8 cellular contexts compared by ENCODE assay signal in genomic region chr15:54082836-54083492, GRCh38.
DNase-seq lines count a peak whose midpoint lies in the region; ATAC-seq and TF ChIP-seq lines count a peak whose summit lies in the region.

No MANE protein-coding gene starts in this region.

- H3K36me3 Mint-ChIP-seq in Caco-2 (ENCODE audit: insufficient read depth, unreplicated experiment): no peaks in the 10 kb centered on the region
- no peaks in the 10 kb centered on the region for H3K36me3 Mint-ChIP-seq in CD8-positive, alpha-beta memory T cell

- no peak overlapping the region for H3K4me3 Mint-ChIP-seq in Caco-2 (ENCODE audit: unreplicated experiment)
- no peak overlapping the region for H3K4me3 Mint-ChIP-seq in CD8-positive, alpha-beta memory T cell

- no peak overlapping the region for H3K27ac ChIP-seq in RWPE1
- H3K27ac ChIP-seq in iPS DF 6.9 (ENCODE audit: low read length): no peak overlapping the region
- no peak overlapping the region for H3K27ac ChIP-seq in aorta (ENCODE audit: low read depth in 1 of 2, low read length in 2 of 2)
- H3K27ac ChIP-seq in CD8-positive, alpha-beta memory T cell (ENCODE audit: low read depth, low read length): no peak overlapping the region

- H3K27me3 ChIP-seq in Caco-2 (replicated peaks; ENCODE audit: control insufficient read depth, insufficient read depth, low read length) (no peaks in the 10 kb centered on the region), iPS DF 6.9 (ENCODE audit: control insufficient read depth, insufficient read depth, low read length) (no peaks in the 10 kb centered on the region), aorta (ENCODE audit: control insufficient read depth in 1 of 2, insufficient read depth in 2 of 2, low read length in 1 of 2) (no peaks in the 10 kb centered on the region)
- no peaks in the 10 kb centered on the region for H3K27me3 ChIP-seq in CD8-positive, alpha-beta memory T cell (ENCODE audit: insufficient read depth, low read length, poor library complexity, severe bottlenecking)

- intact Hi-C loops in Caco-2 (cut with micrococcal nuclease; ENCODE audit: unreplicated experiment) (no loop called here), aorta (cut with DNase I) (loop anchor here in 1 of 2 donors (10.0 kb wide), 2 partner anchors 1032 to 1082 kb away; no protein-coding TSS in a partner anchor)

- H3K4me1 Mint-ChIP-seq in Caco-2 (ENCODE audit: low read depth, unreplicated experiment): no peaks in the 10 kb centered on the region
- H3K4me1 Mint-ChIP-seq in CD8-positive, alpha-beta memory T cell: no peaks in the 10 kb centered on the region

- H3K27ac Mint-ChIP-seq in Caco-2 (ENCODE audit: unreplicated experiment): no peak overlapping the region
- no peak overlapping the region for H3K27ac Mint-ChIP-seq in CD8-positive, alpha-beta memory T cell

- H3K4me3 ChIP-seq in Caco-2 (ENCODE audit: low read depth, low read length): no peak overlapping the region
- no peak overlapping the region for H3K4me3 ChIP-seq in iPS DF 6.9 (ENCODE audit: low read length)
- no peak overlapping the region for H3K4me3 ChIP-seq in aorta (ENCODE audit: low read length in 2 of 2)
- no peak overlapping the region for H3K4me3 ChIP-seq in CD8-positive, alpha-beta memory T cell (ENCODE audit: low read length)

- H3K36me3 ChIP-seq in Caco-2 (ENCODE audit: control insufficient read depth, insufficient read depth, low read length) (no peaks in the 10 kb centered on the region), iPS DF 6.9 (ENCODE audit: control insufficient read depth, insufficient read depth, low read length) (no peaks in the 10 kb centered on the region), aorta (ENCODE audit: control insufficient read depth in 1 of 2, insufficient read depth in 2 of 2, low read length in 1 of 2) (no peaks in the 10 kb centered on the region)
- H3K36me3 ChIP-seq in CD8-positive, alpha-beta memory T cell (ENCODE audit: insufficient read depth, low read length): no peaks in the 10 kb centered on the region

- CTCF ChIA-PET in Caco-2 (lab: Charles Lee) (no interaction called here), RWPE1 (lab: Yijun Ruan, JAX) (interaction anchor here (0.6 to 0.7 kb wide), 3 partner anchors 16 to 410 kb away, joined by 3 to 4 read pairs (median 3); no protein-coding TSS in a partner anchor)
- CTCF ChIA-PET in CD8-positive, alpha-beta memory T cell (lab: Charles Lee): no interaction called here

- no TSS peak for BruUV-seq in Caco-2 (replicated peaks; lab: Mats Ljungman, UMichigan)

- H3K9me3 ChIP-seq in Caco-2 (no peaks in the 10 kb centered on the region), iPS DF 6.9 (ENCODE audit: control insufficient read depth, insufficient read depth, low read length) (no peaks in the 10 kb centered on the region), aorta (ENCODE audit: control insufficient read depth, low read length) (no peaks in the 10 kb centered on the region)
- H3K9me3 ChIP-seq in CD8-positive, alpha-beta memory T cell (ENCODE audit: low read length): no peaks in the 10 kb centered on the region

- ATAC-seq in aorta (ENCODE audit: low FRiP score) (peak; percentile 44), GM19023 (IDR thresholded peaks at IDR 0.05; ENCODE audit: unreplicated experiment) (no peak), HG02870 (IDR thresholded peaks at IDR 0.05; ENCODE audit: unreplicated experiment) (no peak)

- H3K27me3 Mint-ChIP-seq in Caco-2 (ENCODE audit: insufficient read depth, unreplicated experiment): no peaks in the 10 kb centered on the region
- peaks cover 2 to 4% of the 10 kb centered on the region in 2 donors for H3K27me3 Mint-ChIP-seq in CD8-positive, alpha-beta memory T cell

- peak; percentile 46 to 49 for TF ChIP-seq CTCF in Caco-2 (IDR thresholded peaks at IDR 0.05; ENCODE audit: insufficient read depth in 1 of 2, low read depth in 1 of 2, low read length in 1 of 2, severe bottlenecking in 1 of 2, unreplicated experiment in 1 of 2)
- peak; percentile 29 for TF ChIP-seq CTCF in GM20000 (IDR thresholded peaks at IDR 0.05; ENCODE audit: extremely low read depth, missing control alignments)
- peak; percentile 67 for TF ChIP-seq CTCF in RWPE1 (conservative IDR thresholded peaks at IDR 0.05; ENCODE audit: low read depth)

- POLR2A ChIA-PET in Caco-2 (lab: Charles Lee) (no interaction called here), RWPE1 (lab: Yijun Ruan, JAX; ENCODE audit: low non-redundant PET) (no interaction called here)
- POLR2A ChIA-PET in CD8-positive, alpha-beta memory T cell (lab: Charles Lee): no interaction called here

- WGBS in iPS DF 6.9 (ENCODE audit: insufficient coverage, insufficient read length): no CpG with 5 or more reads among the region's 7 CpGs
- WGBS in aorta, 2 donors: 59 to 60% methylated on average over 7 of the region's 7 CpGs

- DNase-seq in Caco-2: peak in 1 of 2 experiments; percentile 9
- peak; percentile 17 for DNase-seq in GM20000 (ENCODE audit: low spot score)
- peak; percentile 5 for DNase-seq in RWPE1 (ENCODE audit: low spot score)
- DNase-seq in iPS DF 6.9 (ENCODE audit: low read depth, low spot score): peak; percentile 18
- no peak for DNase-seq in aorta
- DNase-seq in CD8-positive, alpha-beta memory T cell: no peak

- H3K9me3 Mint-ChIP-seq in Caco-2 (ENCODE audit: unreplicated experiment): no peaks in the 10 kb centered on the region
- no peaks in the 10 kb centered on the region for H3K9me3 Mint-ChIP-seq in CD8-positive, alpha-beta memory T cell

- no peaks in the 10 kb centered on the region for H3K4me1 ChIP-seq in Caco-2
- no peaks in the 10 kb centered on the region for H3K4me1 ChIP-seq in iPS DF 6.9 (ENCODE audit: control insufficient read depth, insufficient read depth, low read length)
- no peaks in the 10 kb centered on the region for H3K4me1 ChIP-seq in aorta (ENCODE audit: control insufficient read depth in 1 of 2, insufficient read depth in 2 of 2, low read length in 2 of 2)
- no peaks in the 10 kb centered on the region for H3K4me1 ChIP-seq in CD8-positive, alpha-beta memory T cell (ENCODE audit: insufficient read depth, low read length)

Comparison
In these comparisons a context has a peak if more than half of its experiments do, and no peak if none do; other contexts are left out.
1. DNase-seq: peak in GM20000 (single experiment), RWPE1 (single experiment) and iPS DF 6.9 (single experiment); none in aorta (0 of 2) and CD8-positive, alpha-beta memory T cell (0 of 5).
2. Peak in every context shown above with its lines, with median percentiles within 50 percentile points of each other: CTCF ChIP-seq.